ENCODE assay signal across 8 cellular contexts in genomic region chr1:120257787-120258105, GRCh38.
DNase-seq lines count a peak whose midpoint lies in the region; ATAC-seq, FAIRE-seq and TF ChIP-seq lines count a peak whose summit lies in the region.
"Not testable (repeated sequence)": the region's sequence is repeated elsewhere in the genome, so short reads cannot be mapped to it uniquely, and the experiment has no call there.

No MANE protein-coding gene starts in this region.

- not testable (repeated sequence) for TF ChIP-seq POLR2A in K562 (conservative IDR thresholded peaks at IDR 0.05)

- not testable (repeated sequence) for H3K9me3 ChIP-seq in CD8-positive, alpha-beta T cell (ENCODE audit: low read length); MG63; K562 (replicated peaks; ENCODE audit: control insufficient read depth, insufficient read depth, low read depth, low read length); pancreas; aorta (ENCODE audit: control insufficient read depth, low read length)

- H3K4me1 ChIP-seq in CD8-positive, alpha-beta T cell (ENCODE audit: insufficient read depth, low read length); K562 (replicated peaks in 1 of 2; ENCODE audit: control insufficient read depth in 2 of 2, insufficient read depth in 2 of 2, low read length in 2 of 2); pancreas; aorta (ENCODE audit: control insufficient read depth in 1 of 2, insufficient read depth in 2 of 2, low read length in 2 of 2): not testable (repeated sequence)

- H3K4me3 ChIP-seq in CD8-positive, alpha-beta T cell (ENCODE audit: low read depth, low read length); MG63; K562; pancreas; aorta (ENCODE audit: low read length in 2 of 2): not testable (repeated sequence)

- not testable (repeated sequence) for FAIRE-seq in K562 (lab: Jason Lieb, UNC); pancreas (lab: Jason Lieb, UNC)

- not testable (repeated sequence) for H3K36me3 Mint-ChIP-seq in CD8-positive, alpha-beta T cell; activated CD4-positive, alpha-beta T cell treated with anti-CD3 and anti-CD28 coated beads, Interleukin-2, amount 10 ng/mL, durations not matched to agents 24 days and 14 days (ENCODE audit: low read depth)

- H3K9me3 Mint-ChIP-seq in CD8-positive, alpha-beta T cell; activated CD4-positive, alpha-beta T cell treated with anti-CD3 and anti-CD28 coated beads, Interleukin-2, amount 10 ng/mL, durations not matched to agents 24 days and 14 days: not testable (repeated sequence)

- TF ChIP-seq EP300 in K562 (IDR thresholded peaks at IDR 0.05; ENCODE audit: low read length): not testable (repeated sequence)

- not testable (repeated sequence) for TF ChIP-seq RAD21 in K562 (CRISPR knock-in tag; conservative IDR thresholded peaks at IDR 0.05 in 1 of 2, IDR thresholded peaks at IDR 0.05 in 1 of 2)

- DNase-seq in CD8-positive, alpha-beta T cell; K562 (ENCODE audit: extremely low read depth in 1 of 4, low spot score in 3 of 4); Right ventricle myocardium superior; left lobe of liver (ENCODE audit: low spot score); pancreas; aorta: not testable (repeated sequence)
- DNase-seq in MG63: peak; percentile 1
- peak; percentile 10 for DNase-seq in activated CD4-positive, alpha-beta T cell treated with anti-CD3 and anti-CD28 coated beads, Interleukin-2, amount 10 ng/mL, durations not matched to agents 24 days and 14 days

- TF ChIP-seq CTCF in CD8-positive, alpha-beta T cell (IDR thresholded peaks at IDR 0.05); K562 (IDR thresholded peaks at IDR 0.05 in 2 of 3, conservative IDR thresholded peaks at IDR 0.05 in 1 of 3; ENCODE audit: insufficient read depth in 2 of 3, low read depth in 1 of 3, low read length in 3 of 3); pancreas (IDR thresholded peaks at IDR 0.05): not testable (repeated sequence)

- POLR2A ChIA-PET in CD8-positive, alpha-beta T cell (lab: Charles Lee); K562 (lab: Yijun Ruan, JAX): not testable (repeated sequence)

- H3K27ac Mint-ChIP-seq in CD8-positive, alpha-beta T cell; activated CD4-positive, alpha-beta T cell treated with anti-CD3 and anti-CD28 coated beads, Interleukin-2, amount 10 ng/mL, durations not matched to agents 24 days and 14 days: not testable (repeated sequence)

- H3K4me2 ChIP-seq in K562 (ENCODE audit: insufficient read depth, low read length): not testable (repeated sequence)

- not testable (repeated sequence) for H2AFZ ChIP-seq in K562 (ENCODE audit: low read depth, low read length)

- not testable (repeated sequence) for H3K36me3 ChIP-seq in CD8-positive, alpha-beta T cell (ENCODE audit: insufficient read depth, low read length); MG63; K562 (ENCODE audit: control insufficient read depth, insufficient read depth, low read length); pancreas; aorta (ENCODE audit: control insufficient read depth in 1 of 2, insufficient read depth in 2 of 2, low read length in 1 of 2)

- not testable (repeated sequence) for H3K79me2 ChIP-seq in K562 (ENCODE audit: control insufficient read depth, insufficient read depth, low read length)

- intact Hi-C loops in CD8-positive, alpha-beta T cell (cut with DNase I, micrococcal nuclease); activated CD4-positive, alpha-beta T cell treated with anti-CD3 and anti-CD28 coated beads, Interleukin-2, amount 10 ng/mL, durations not matched to agents 24 days and 14 days (cut with micrococcal nuclease); K562 (cut with micrococcal nuclease); Right ventricle myocardium superior (cut with DNase I); pancreas (cut with DNase I); aorta (cut with DNase I): not testable (repeated sequence)

- no CpG with 5 or more reads among the region's 2 CpGs for WGBS in K562 (ENCODE audit: insufficient coverage, low coverage, missing lambda C conversion rate)
- WGBS in pancreas, 2 donors: 0 to 6% methylated on average over 2 of the region's 2 CpGs
- WGBS in aorta, 2 donors: 0 to 1% methylated on average over 2 of the region's 2 CpGs

- not testable (repeated sequence) for H3K27ac ChIP-seq in CD8-positive, alpha-beta T cell (ENCODE audit: low read depth, low read length); K562 (ENCODE audit: extremely low read depth, low read depth, low read length); pancreas; aorta (ENCODE audit: low read depth in 1 of 2, low read length in 2 of 2)

- ATAC-seq in CD8-positive, alpha-beta T cell: peak; percentile 52
- ATAC-seq in K562 (peak; percentile 76), Right ventricle myocardium superior (ENCODE audit: poor library complexity) (peak; percentile 83), left lobe of liver (peak; percentile 36), pancreas (peak in 3 of 4 donors; percentile 24 to 56 (median 32)), aorta (ENCODE audit: low FRiP score) (peak; percentile 44)

- not testable (repeated sequence) for H3K27me3 ChIP-seq in CD8-positive, alpha-beta T cell (ENCODE audit: insufficient read depth, low read length); MG63; K562 (ENCODE audit: control insufficient read depth in 2 of 2, insufficient read depth in 2 of 2, low read length in 2 of 2); pancreas; aorta (ENCODE audit: control insufficient read depth in 1 of 2, insufficient read depth in 2 of 2, low read length in 1 of 2)

- not testable (repeated sequence) for H3K4me3 Mint-ChIP-seq in CD8-positive, alpha-beta T cell; activated CD4-positive, alpha-beta T cell treated with anti-CD3 and anti-CD28 coated beads, Interleukin-2, amount 10 ng/mL, durations not matched to agents 24 days and 14 days

- CTCF ChIA-PET in CD8-positive, alpha-beta T cell (lab: Charles Lee); K562 (lab: Yijun Ruan, JAX; ENCODE audit: low intra/inter-chr PET ratio): not testable (repeated sequence)

- H3K27me3 Mint-ChIP-seq in CD8-positive, alpha-beta T cell (ENCODE audit: low read depth); activated CD4-positive, alpha-beta T cell treated with anti-CD3 and anti-CD28 coated beads, Interleukin-2, amount 10 ng/mL, durations not matched to agents 24 days and 14 days: not testable (repeated sequence)

- H3K4me1 Mint-ChIP-seq in CD8-positive, alpha-beta T cell (ENCODE audit: low read depth); activated CD4-positive, alpha-beta T cell treated with anti-CD3 and anti-CD28 coated beads, Interleukin-2, amount 10 ng/mL, durations not matched to agents 24 days and 14 days: not testable (repeated sequence)

- not testable (repeated sequence) for H4K20me1 ChIP-seq in K562 (replicated peaks; ENCODE audit: control insufficient read depth, insufficient read depth, low read length)

- not testable (repeated sequence) for H3K9me1 ChIP-seq in K562 (ENCODE audit: control insufficient read depth, insufficient read depth, low read length)

- in situ Hi-C loops in K562 (cut with MboI): not testable (repeated sequence)

- H3K9ac ChIP-seq in K562 (ENCODE audit: insufficient read depth in 1 of 2, low read depth in 2 of 2, low read length in 2 of 2): not testable (repeated sequence)

- BruUV-seq in K562 (replicated peaks; lab: Mats Ljungman, UMichigan): not testable (repeated sequence)

Comparison
In these comparisons a context has a peak if more than half of its experiments do, and no peak if none do; other contexts are left out.
1. ATAC-seq: peak in every context shown above with its lines; median percentile 83 in Right ventricle myocardium superior; 76 in K562; 52 in CD8-positive, alpha-beta T cell; 44 in aorta; 36 in left lobe of liver; 32 in pancreas.